In the genomic region with DNA sequence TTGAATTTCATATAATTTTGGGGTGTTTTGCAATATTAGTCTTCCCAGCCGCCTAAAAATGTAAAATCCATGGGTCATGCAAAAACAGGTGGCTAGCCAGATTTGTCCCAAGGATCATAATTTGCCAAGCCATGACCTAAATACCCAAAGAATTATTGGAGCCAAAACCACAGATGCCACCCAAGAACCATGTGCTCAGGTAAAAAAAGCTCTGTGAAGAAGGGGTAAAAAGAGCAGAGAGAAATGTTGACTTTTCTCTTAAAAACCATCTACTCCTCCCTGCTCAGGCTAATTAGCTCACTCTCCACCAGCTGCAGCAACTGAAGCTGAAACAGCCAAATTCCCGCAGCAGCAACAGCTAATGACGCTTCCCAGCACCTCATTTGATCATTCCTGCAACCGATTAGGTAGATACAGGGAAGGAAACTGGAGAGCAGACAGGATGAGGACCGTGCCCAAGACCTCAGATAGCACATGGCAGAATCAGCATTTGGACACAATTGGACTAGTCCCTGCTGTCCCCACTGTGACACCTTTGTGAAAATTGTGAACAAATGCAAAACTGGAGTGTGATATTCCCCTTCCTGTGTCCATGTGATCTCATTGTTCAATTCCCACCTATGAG, we compare ENCODE assay signal across 18 cellular contexts.
"Had no signal": no experiment of that assay in that cellular context is flagged by ENCODE, and none has a peak within 500 bp of the region (broad histone marks: within the 10 kb centered on the region; RNA-seq: fewer than 3 reads in every experiment).

No MANE protein-coding gene starts in this region.

- H3K36me3 ChIP-seq: heart right ventricle, spleen, thoracic aorta had no signal

- H3K4me3 ChIP-seq: heart right ventricle, spleen, thoracic aorta had no signal

- H3K27ac Mint-ChIP-seq: activated naive CD4-positive, alpha-beta T cell treated with anti-CD3 and anti-CD28 coated beads for 36 hours; activated T-cell treated with anti-CD3 and anti-CD28 coated beads, Interleukin-2, amount 50 U/mL, for 72 hours; nephron progenitor cell; progenitor cell of endocrine pancreas; type B pancreatic cell had no signal

- H3K36me3 Mint-ChIP-seq: type B pancreatic cell had no signal

- DNase-seq: activated effector memory CD4-positive, alpha-beta T cell treated with Interleukin-2 at 50 U/mL for 16 hours; activated naive CD4-positive, alpha-beta T cell treated with anti-CD3 and anti-CD28 coated beads for 36 hours; activated T-cell treated with anti-CD3 and anti-CD28 coated beads, Interleukin-2, amount 50 U/mL, for 72 hours; amygdala; effector CD4-positive, alpha-beta T cell; foreskin fibroblast; heart right ventricle; left colon; mesenchymal stem cell; nephron progenitor cell; occipital lobe; spleen; stimulated activated CD4-positive, alpha-beta T cell treated with anti-CD3 and anti-CD28 coated beads, Interleukin-4, amount 100 ng/mL, for 24 hours; stimulated activated naive CD4-positive, alpha-beta T cell treated with Interleukin-2 at 50 U/mL for 16 hours; T-helper 1 cell had no signal

- H3K27ac ChIP-seq: heart right ventricle, spleen, thoracic aorta had no signal

- ATAC-seq: activated T-cell treated with anti-CD3 and anti-CD28 coated beads, Interleukin-2, amount 50 U/mL, for 72 hours; heart right ventricle; left colon had no signal

- H3K4me3 Mint-ChIP-seq: activated naive CD4-positive, alpha-beta T cell treated with anti-CD3 and anti-CD28 coated beads for 36 hours; activated T-cell treated with anti-CD3 and anti-CD28 coated beads, Interleukin-2, amount 50 U/mL, for 72 hours; nephron progenitor cell; type B pancreatic cell had no signal

- H3K9me3 ChIP-seq: thoracic aorta had no signal
